ENCODE assay signal across 11 cellular contexts in the genomic region with DNA sequence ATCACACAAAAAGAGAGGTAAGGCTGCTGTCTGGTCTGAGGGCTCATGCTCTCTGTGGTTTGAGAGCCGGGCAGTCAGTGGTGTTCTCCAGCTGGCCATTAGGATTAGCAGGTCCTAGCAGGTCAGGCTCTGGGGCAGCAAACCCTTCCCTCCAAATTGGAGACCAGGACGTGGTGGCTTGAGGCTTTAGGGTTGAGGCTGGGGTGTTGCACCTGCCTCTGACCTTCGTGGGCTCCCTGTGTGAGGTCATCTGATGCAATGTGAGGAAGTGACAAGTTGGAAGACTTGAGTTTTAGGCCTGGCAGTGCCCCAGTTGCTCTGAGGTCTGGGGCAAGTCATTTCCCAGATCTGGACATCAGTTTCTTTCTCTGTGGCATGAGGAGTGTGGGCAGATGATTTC. TPM values are rescaled to one million over a fixed set of nuclear protein-coding genes. Genes with fewer than 3 reads are reported as not detected.
DNase-seq lines count a peak whose midpoint lies in the region; TF ChIP-seq lines count a peak whose summit lies in the region.
"Had no signal": no experiment of that assay in that cellular context is flagged by ENCODE, and none has a peak within 500 bp of the region (broad histone marks: within the 10 kb centered on the region; RNA-seq: fewer than 3 reads in every experiment).

No MANE protein-coding gene starts in this region.

- H3K27ac Mint-ChIP-seq in H9: peak overlapping the region in 2 of 3 experiments; percentile 16 to 53; a peak in 3 of 7 replicates
- peak overlapping the region; percentile 78 for H3K27ac Mint-ChIP-seq in activated CD4-positive, alpha-beta memory T cell treated with anti-CD3 and anti-CD28 coated beads, Interleukin-2, amount 10 ng/mL, durations not matched to agents 7 days and 5 days

- no peak overlapping the region for H3K4me3 Mint-ChIP-seq in H9
- H3K4me3 Mint-ChIP-seq in activated CD4-positive, alpha-beta memory T cell treated with anti-CD3 and anti-CD28 coated beads, Interleukin-2, amount 10 ng/mL, durations not matched to agents 7 days and 5 days: no peak overlapping the region

- H3K9ac ChIP-seq in H9 (ENCODE audit: extremely low read depth, insufficient read length, low read length) (no peak overlapping the region), Karpas-422 (ENCODE audit: low read length) (no peak overlapping the region)

- H3K4me3 ChIP-seq in AG10803 (ENCODE audit: low read length) (no peak overlapping the region), HAP-1 (no peak overlapping the region), Karpas-422 (ENCODE audit: low read length) (no peak overlapping the region)

- no peak overlapping the region for H3K4ac ChIP-seq in H9 (ENCODE audit: low read depth, low read length)

- H3K27me3 ChIP-seq in H9 (ENCODE audit: insufficient read depth, low read length) (no peaks in the 10 kb centered on the region), HAP-1 (ENCODE audit: low read depth) (no peaks in the 10 kb centered on the region), Karpas-422 (ENCODE audit: low read length) (no peaks in the 10 kb centered on the region)

- peaks cover 33% of the 10 kb centered on the region for H3K79me2 ChIP-seq in H9 (ENCODE audit: insufficient read depth, low read length)
- H3K79me2 ChIP-seq in Karpas-422 (ENCODE audit: low read length): peaks cover 80% of the 10 kb centered on the region

- no peak overlapping the region for H3K14ac ChIP-seq in H9 (ENCODE audit: insufficient read depth, low read length)

- peaks cover 35 to 37% of the 10 kb centered on the region in 2 experiments for H3K4me1 Mint-ChIP-seq in H9
- H3K4me1 Mint-ChIP-seq in activated CD4-positive, alpha-beta memory T cell treated with anti-CD3 and anti-CD28 coated beads, Interleukin-2, amount 10 ng/mL, durations not matched to agents 7 days and 5 days: peaks cover 56% of the 10 kb centered on the region

- H3K27ac ChIP-seq in H9 (ENCODE audit: insufficient read length, low read depth, low read length) (no peak overlapping the region), Karpas-422 (ENCODE audit: low read length) (no peak overlapping the region)

- H2BK5ac ChIP-seq in H9 (ENCODE audit: insufficient read length, low read length): no peak overlapping the region

- no peak overlapping the region for H4K91ac ChIP-seq in H9 (ENCODE audit: insufficient read length, low read depth, low read length)

- H2BK20ac ChIP-seq in H9 (ENCODE audit: low read depth, low read length, poor library complexity, severe bottlenecking): no peak overlapping the region

- no peaks in the 10 kb centered on the region for H3K9me2 ChIP-seq in Karpas-422 (replicated peaks; ENCODE audit: insufficient read depth, low read length)

- H3K4me2 ChIP-seq in H9 (ENCODE audit: insufficient read depth, insufficient read length, low read length): no peak overlapping the region
- H3K4me2 ChIP-seq in Karpas-422 (ENCODE audit: low read depth, low read length, poor library complexity, severe bottlenecking): no peak overlapping the region

- peaks cover 6% of the 10 kb centered on the region; the same call in 1 of the 2 replicates for H3K4me1 ChIP-seq in H9 (ENCODE audit: insufficient read depth, low read length)
- no peaks in the 10 kb centered on the region for H3K4me1 ChIP-seq in HAP-1
- peaks cover 19% of the 10 kb centered on the region for H3K4me1 ChIP-seq in Karpas-422 (ENCODE audit: low read length)

- H4K5ac ChIP-seq in H9 (ENCODE audit: insufficient read length, low read depth, low read length): no peak overlapping the region

- in situ Hi-C loops in HAP-1 (cut with MboI; ENCODE audit: low sequenced_read_pairs): no loop called here

- DNase-seq in AG10803 (ENCODE audit: low read depth) (peak; percentile 16), H9 (no peak), myocyte (ENCODE audit: low read depth) (peak; percentile 96), HAP-1 (ENCODE audit: low spot score in 2 of 2) (no peak), kidney tubule cell (ENCODE audit: low spot score) (no peak), glomerular visceral epithelial cell (ENCODE audit: extremely low spot score) (no peak), Karpas-422 (no peak)
- DNase-seq in activated CD4-positive, alpha-beta memory T cell treated with anti-CD3 and anti-CD28 coated beads, Interleukin-2, amount 10 ng/mL, durations not matched to agents 7 days and 5 days: peak; percentile 25
- DNase-seq: effector memory CD4-positive, alpha-beta T cell; mesendoderm; right cardiac atrium had no signal

- H3K9me3 ChIP-seq in H9 (ENCODE audit: control insufficient read depth, low read depth, low read length) (no peaks in the 10 kb centered on the region), HAP-1 (no peaks in the 10 kb centered on the region), Karpas-422 (ENCODE audit: low read length) (no peaks in the 10 kb centered on the region)

- POLR2A ChIA-PET in activated CD4-positive, alpha-beta memory T cell treated with anti-CD3 and anti-CD28 coated beads, Interleukin-2, amount 10 ng/mL, durations not matched to agents 7 days and 5 days (lab: Charles Lee): interaction anchor here (1.1 to 1.9 kb wide), 4 partner anchors 10 to 43 kb away, joined by 3 to 6 read pairs (median 4); no protein-coding TSS in a partner anchor

- H3K56ac ChIP-seq in H9 (ENCODE audit: insufficient read length, low read depth, low read length): no peak overlapping the region

- H2AFZ ChIP-seq in H9 (ENCODE audit: low read length) (no peak overlapping the region), Karpas-422 (ENCODE audit: low read length) (no peak overlapping the region)

- H3K27me3 Mint-ChIP-seq in H9 (ENCODE audit: low read depth): no peaks in the 10 kb centered on the region
- H3K27me3 Mint-ChIP-seq in activated CD4-positive, alpha-beta memory T cell treated with anti-CD3 and anti-CD28 coated beads, Interleukin-2, amount 10 ng/mL, durations not matched to agents 7 days and 5 days: no peaks in the 10 kb centered on the region

- H3T11ph ChIP-seq in H9 (ENCODE audit: low read length): no peak overlapping the region

- no peak overlapping the region for H2BK15ac ChIP-seq in H9 (ENCODE audit: low read depth, low read length)

- H3K9me3 Mint-ChIP-seq in H9: no peaks in the 10 kb centered on the region
- H3K9me3 Mint-ChIP-seq in activated CD4-positive, alpha-beta memory T cell treated with anti-CD3 and anti-CD28 coated beads, Interleukin-2, amount 10 ng/mL, durations not matched to agents 7 days and 5 days: no peaks in the 10 kb centered on the region

- peaks cover 28% of the 10 kb centered on the region for H3K36me3 ChIP-seq in HAP-1 (replicated peaks)
- peaks cover 15% of the 10 kb centered on the region; the same call in 1 of the 2 replicates for H3K36me3 ChIP-seq in Karpas-422 (ENCODE audit: insufficient read depth, low read length)

- H2AK5ac ChIP-seq in H9 (ENCODE audit: insufficient read length, low read length): no peak overlapping the region

- peaks cover 19% of the 10 kb centered on the region for H3K79me1 ChIP-seq in H9 (ENCODE audit: insufficient read depth, low read depth, low read length, poor library complexity, severe bottlenecking)

- H3K23ac ChIP-seq in H9 (ENCODE audit: insufficient read length, low read depth, low read length): no peak overlapping the region

- H3K36me3 Mint-ChIP-seq in H9 (ENCODE audit: insufficient read depth in 1 of 3, low read depth in 3 of 3): peaks cover 9 to 39% (median 35%) of the 10 kb centered on the region in 3 experiments; a peak in 6 of 7 replicates
- peaks cover 46% of the 10 kb centered on the region for H3K36me3 Mint-ChIP-seq in activated CD4-positive, alpha-beta memory T cell treated with anti-CD3 and anti-CD28 coated beads, Interleukin-2, amount 10 ng/mL, durations not matched to agents 7 days and 5 days (ENCODE audit: low read depth)

- H4K20me1 ChIP-seq in H9 (ENCODE audit: control insufficient read depth, insufficient read depth, insufficient read length) (peaks cover 3% of the 10 kb centered on the region), Karpas-422 (ENCODE audit: insufficient read depth, low read depth, low read length) (peaks cover 66% of the 10 kb centered on the region)

- H3K18ac ChIP-seq in H9 (ENCODE audit: insufficient read length, low read depth, low read length): no peak overlapping the region

- CTCF ChIA-PET in activated CD4-positive, alpha-beta memory T cell treated with anti-CD3 and anti-CD28 coated beads, Interleukin-2, amount 10 ng/mL, durations not matched to agents 7 days and 5 days (lab: Charles Lee): interaction anchor here (1.2 kb wide), 1 partner anchor 49 kb away, joined by 4 read pairs; the partner anchor contains the start of gene NECAP2

- no peak overlapping the region for H2BK12ac ChIP-seq in H9 (ENCODE audit: insufficient read length, low read depth, low read length)

- no peaks in the 10 kb centered on the region for H3K23me2 ChIP-seq in H9 (ENCODE audit: insufficient read length, low read depth, low read length, poor library complexity, severe bottlenecking)

- no peak overlapping the region for H4K8ac ChIP-seq in H9 (replicated peaks; ENCODE audit: insufficient read length, low read depth, low read length)

- WGBS in H9 (ENCODE audit: extremely low coverage, insufficient read length, low lambda C conversion rate): no CpG with 5 or more reads among the region's 3 CpGs

- H2BK120ac ChIP-seq in H9 (ENCODE audit: low read depth, low read length, poor library complexity, severe bottlenecking): no peak overlapping the region

- no peak for TF ChIP-seq CTCF in AG10803 (conservative IDR thresholded peaks at IDR 0.05; ENCODE audit: low read length)
- TF ChIP-seq CTCF in H9 (conservative IDR thresholded peaks at IDR 0.05): no peak

RNA-seq across cellular contexts. Expression of gene SZRD1, which starts 24.4 kb away (rescaled TPM):
- total RNA-seq in H9 (2021) (118 and 119 TPM in 2 replicates), myocyte (76.2 and 79.3 TPM in 2 replicates)
- 100 to 1,000 TPM; 156 to 157 TPM for total RNA-seq in activated CD4-positive, alpha-beta memory T cell treated with anti-CD3 and anti-CD28 coated beads, Interleukin-2, amount 10 ng/mL, durations not matched to agents 7 days and 5 days
- polyA plus RNA-seq in myocyte (2012): 96.6 TPM
- 34.5 and 52.2 TPM in 2 replicates for total RNA-seq in Karpas-422 (2014; rRNA removed; shearing (Covaris generic); ENCODE audit: low replicate concordance)

RNA-seq across cellular contexts. Expression of gene FBXO42, which starts 39.1 kb away (rescaled TPM):
- total RNA-seq in H9 (2021): 17.4 and 19.0 TPM in 2 replicates
- total RNA-seq in activated CD4-positive, alpha-beta memory T cell treated with anti-CD3 and anti-CD28 coated beads, Interleukin-2, amount 10 ng/mL, durations not matched to agents 7 days and 5 days: 10 to 100 TPM; 19.9 to 20.7 TPM
- 14.8 and 17.7 TPM in 2 replicates for total RNA-seq in myocyte
- polyA plus RNA-seq in myocyte (2012): 14.9 TPM
- total RNA-seq in Karpas-422 (2014; rRNA removed; shearing (Covaris generic); ENCODE audit: low replicate concordance): 27.9 and 31.7 TPM in 2 replicates

RNA-seq across cellular contexts. Expression of gene SPATA21, which starts 45.8 kb away (rescaled TPM):
- total RNA-seq in H9 (2021) (0.07 TPM in 1 of 2 replicates, not detected in the other), myocyte (not detected in 2 replicates)
- total RNA-seq in activated CD4-positive, alpha-beta memory T cell treated with anti-CD3 and anti-CD28 coated beads, Interleukin-2, amount 10 ng/mL, durations not matched to agents 7 days and 5 days: under 1 TPM in 1 of 2 experiments, not detected in 1; 0.05 TPM
- not detected for polyA plus RNA-seq in myocyte (2012)
- 1.2 and 1.4 TPM in 2 replicates for total RNA-seq in Karpas-422 (2014; rRNA removed; shearing (Covaris generic); ENCODE audit: low replicate concordance)
- total RNA-seq: right cardiac atrium had no signal

RNA-seq across cellular contexts. Expression of gene NECAP2, which starts 49.1 kb away (rescaled TPM):
- total RNA-seq in H9 (2021) (31.7 and 33.2 TPM in 2 replicates), myocyte (21.4 and 26.5 TPM in 2 replicates)
- total RNA-seq in activated CD4-positive, alpha-beta memory T cell treated with anti-CD3 and anti-CD28 coated beads, Interleukin-2, amount 10 ng/mL, durations not matched to agents 7 days and 5 days: 100 to 1,000 TPM; 123 to 132 TPM
- polyA plus RNA-seq in myocyte (2012): 50.7 TPM
- total RNA-seq in Karpas-422 (2014; rRNA removed; shearing (Covaris generic); ENCODE audit: low replicate concordance): 50.4 and 54.9 TPM in 2 replicates

Comparison
In these comparisons a context has a peak if more than half of its experiments do, and no peak if none do; other contexts are left out.
1. DNase-seq: peak in AG10803 (single experiment), activated CD4-positive, alpha-beta memory T cell treated with anti-CD3 and anti-CD28 coated beads, Interleukin-2, amount 10 ng/mL, durations not matched to agents 7 days and 5 days (single experiment) and myocyte (single experiment); none in H9 (single experiment), HAP-1 (0 of 2), kidney tubule cell (single experiment), glomerular visceral epithelial cell (single experiment) and Karpas-422 (single experiment).